ENCODE assay signal across 8 cellular contexts in genomic region chr22:30386608-30386959, GRCh38. TPM values are rescaled to one million over a fixed set of nuclear protein-coding genes. Genes with fewer than 3 reads are reported as not detected.
DNase-seq lines count a peak whose midpoint lies in the region; ATAC-seq, FAIRE-seq and TF ChIP-seq lines count a peak whose summit lies in the region.

No MANE protein-coding gene starts in this region.

- no peak for TF ChIP-seq EP300 in sigmoid colon (IDR thresholded peaks at IDR 0.05)

- no peaks in the 10 kb centered on the region for H3K9me3 ChIP-seq in SK-N-MC (ENCODE audit: low read depth, low read length)
- no peaks in the 10 kb centered on the region for H3K9me3 ChIP-seq in sigmoid colon

- no peaks in the 10 kb centered on the region for H3K36me3 ChIP-seq in SK-N-MC (ENCODE audit: insufficient read depth, low read length)
- H3K36me3 ChIP-seq in sigmoid colon, result peaks cover 0 to 17% (median 3%) of the 10 kb centered on the region in 4 donors

- peaks cover 3 to 16% (median 14%) of the 10 kb centered on the region in 4 donors for H3K4me1 ChIP-seq in sigmoid colon

- DNase-seq in GM12865 (ENCODE audit: low read depth) (no peak), SK-N-MC (ENCODE audit: low read depth, low spot score) (no peak), foreskin fibroblast (peak in 1 of 2 donors; percentile 24), sigmoid colon (peak; percentile 74), frontal cortex (ENCODE audit: low spot score in 2 of 2) (no peak), GOT3 (lab: John Stamatoyannopoulos, UW) (no peak)

- peak overlapping the region; percentile 64 for H3K4me3 ChIP-seq in GM12865 (ENCODE audit: low read depth, low read length)
- peak overlapping the region; percentile 67 for H3K4me3 ChIP-seq in SK-N-MC
- H3K4me3 ChIP-seq in foreskin fibroblast (ENCODE audit: low read depth in 1 of 2, low read length in 2 of 2), result peak overlapping the region; percentile 64 to 71
- H3K4me3 ChIP-seq in sigmoid colon, result peak overlapping the region; percentile 46 to 67 (median 62)

- no peak for TF ChIP-seq CTCF in GM12865 (IDR thresholded peaks at IDR 0.05; ENCODE audit: insufficient read depth, low read depth, low read length, missing control alignments)
- TF ChIP-seq CTCF in foreskin fibroblast (IDR thresholded peaks at IDR 0.05; ENCODE audit: low read depth, low read length), result no peak
- TF ChIP-seq CTCF in sigmoid colon (IDR thresholded peaks at IDR 0.05), result no peak

- no peak for FAIRE-seq in frontal cortex (lab: Jason Lieb, UNC)

- ATAC-seq in GM18873 (IDR thresholded peaks at IDR 0.05; ENCODE audit: low FRiP score, unreplicated experiment) (no peak), HG02588 (IDR thresholded peaks at IDR 0.05; ENCODE audit: unreplicated experiment) (no peak)

- no peak overlapping the region for H3K9ac ChIP-seq in SK-N-MC (ENCODE audit: insufficient read length)

- no peak for TF ChIP-seq POLR2A in sigmoid colon (IDR thresholded peaks at IDR 0.05)

- intact Hi-C loops in sigmoid colon (cut with DNase I), result loop anchor here (2.0 to 5.0 kb wide), 4 partner anchors 30 to 276 kb away; partner anchors contain the start of genes CCDC157 and SF3A1

- H3K27me3 ChIP-seq in sigmoid colon, result no peaks in the 10 kb centered on the region

- 29 to 35% methylated on average over 10 of the region's 10 CpGs for WGBS in sigmoid colon, 2 donors

- no peak overlapping the region for H3K27ac ChIP-seq in SK-N-MC
- H3K27ac ChIP-seq in sigmoid colon, result peak overlapping the region; percentile 76 to 86 (median 81)

RNA-seq across cellular contexts. Expression of gene RNF215, which starts 0.6 kb away (rescaled TPM):
- total RNA-seq in sigmoid colon (10 to 100 TPM; 12.2 to 21.6 (median 13.0) TPM), frontal cortex (22.4 TPM)
- 1 to 10 TPM in 2 of 3 donors, under 1 TPM in 1; 0.92 to 7.1 (median 1.8) TPM for polyA plus RNA-seq in sigmoid colon

RNA-seq across cellular contexts. Expression of gene SEC14L2, which starts 10.2 kb away (rescaled TPM):
- total RNA-seq in sigmoid colon (10 to 100 TPM in 2 of 4 donors, 1 to 10 TPM in 2; 4.7 to 12.1 (median 7.8) TPM), frontal cortex (6.5 TPM)
- 1 to 10 TPM; 2.4 to 6.3 (median 5.5) TPM for polyA plus RNA-seq in sigmoid colon

RNA-seq across cellular contexts. Expression of gene CCDC157, which starts 29.8 kb away (rescaled TPM):
- 1 to 10 TPM in 3 of 4 donors, under 1 TPM in 1; 0.83 to 2.0 (median 1.7) TPM for total RNA-seq in sigmoid colon
- polyA plus RNA-seq in sigmoid colon, result 1 to 10 TPM; 1.2 to 1.8 (median 1.6) TPM
- total RNA-seq in frontal cortex, result 5.3 TPM

RNA-seq across cellular contexts. Expression of gene SF3A1, which starts 29.9 kb away (rescaled TPM):
- total RNA-seq in sigmoid colon (10 to 100 TPM; 24.2 to 61.5 (median 33.5) TPM), frontal cortex (13.9 TPM)
- polyA plus RNA-seq in sigmoid colon, result 10 to 100 TPM; 17.4 to 41.2 (median 21.3) TPM

RNA-seq across cellular contexts. Expression of gene MTFP1, which starts 39.0 kb away (rescaled TPM):
- 1 to 10 TPM; 2.9 to 7.1 (median 4.8) TPM for total RNA-seq in sigmoid colon
- polyA plus RNA-seq in sigmoid colon, result 10 to 100 TPM; 21.0 to 38.5 (median 31.2) TPM
- total RNA-seq in frontal cortex, result 0.41 TPM
